In genomic region chr9:127634021-127634420, GRCh38 we compare ENCODE assay signal across 14 cellular contexts. TPM values are rescaled to one million over a fixed set of nuclear protein-coding genes. Genes with fewer than 3 reads are reported as not detected.
DNase-seq lines count a peak whose midpoint lies in the region; ATAC-seq and TF ChIP-seq lines count a peak whose summit lies in the region.
"Had no signal": no experiment of that assay in that cellular context is flagged by ENCODE, and none has a peak within 500 bp of the region (broad histone marks: within the 10 kb centered on the region; RNA-seq: fewer than 3 reads in every experiment).

No MANE protein-coding gene starts in this region.

- H3K27me3 Mint-ChIP-seq in glutamatergic neuron (ENCODE audit: unreplicated experiment) = peaks cover 5% of the 10 kb centered on the region
- peaks cover 11% of the 10 kb centered on the region for H3K27me3 Mint-ChIP-seq in activated naive CD4-positive, alpha-beta T cell treated with anti-CD3 and anti-CD28 coated beads, Interleukin-2, amount 10 ng/mL, durations not matched to agents 7 days and 5 days
- H3K27me3 Mint-ChIP-seq: activated CD8-positive, alpha-beta T cell treated with anti-CD3 and anti-CD28 coated beads for 36 hours had no signal

- H3K4me2 ChIP-seq in BLaER1 = peak overlapping the region; percentile 49

- H3K9me3 ChIP-seq in BLaER1 = peaks cover 11% of the 10 kb centered on the region; the same call in 1 of the 2 replicates
- H3K9me3 ChIP-seq: prostate gland had no signal

- H4K20me1 ChIP-seq in BLaER1 = no peaks in the 10 kb centered on the region; the same call in 1 of the 2 replicates

- no peak overlapping the region for H3K4me3 ChIP-seq in BLaER1
- H3K4me3 ChIP-seq: prostate gland had no signal

- H3K27ac ChIP-seq in BLaER1 (no peak overlapping the region), VCaP (peak overlapping the region; percentile 73), foreskin keratinocyte (no peak overlapping the region)
- H3K27ac ChIP-seq: prostate gland had no signal

- peaks cover 10% of the 10 kb centered on the region for H3K9me3 Mint-ChIP-seq in glutamatergic neuron (ENCODE audit: unreplicated experiment)
- H3K9me3 Mint-ChIP-seq in activated naive CD4-positive, alpha-beta T cell treated with anti-CD3 and anti-CD28 coated beads, Interleukin-2, amount 10 ng/mL, durations not matched to agents 7 days and 5 days = no peaks in the 10 kb centered on the region
- H3K9me3 Mint-ChIP-seq: activated CD8-positive, alpha-beta T cell treated with anti-CD3 and anti-CD28 coated beads for 36 hours; activated T-helper 2 cell treated with anti-CD3 and anti-CD28 coated beads, Interferon-gamma antibody, Interleukin-2, Interleukin-4, amounts not matched to agents 10 μg/mL and 5 μg/mL and 100 μg/mL, durations not matched to agents 14 hours and 24 hours and 36 hours; dendritic cell treated with granulocyte-macrophage colony-stimulating factor and Interleukin-4, amounts not matched to agents 40 ng/mL and 50 ng/mL, for 4 days had no signal

- CTCF ChIA-PET in activated naive CD4-positive, alpha-beta T cell treated with anti-CD3 and anti-CD28 coated beads, Interleukin-2, amount 10 ng/mL, durations not matched to agents 7 days and 5 days (lab: Charles Lee) = no interaction called here

- H3K4me1 Mint-ChIP-seq in glutamatergic neuron (ENCODE audit: low read depth, unreplicated experiment) = peaks cover 37% of the 10 kb centered on the region
- H3K4me1 Mint-ChIP-seq in activated naive CD4-positive, alpha-beta T cell treated with anti-CD3 and anti-CD28 coated beads, Interleukin-2, amount 10 ng/mL, durations not matched to agents 7 days and 5 days = peaks cover 14% of the 10 kb centered on the region

- TF ChIP-seq CTCF in VCaP (conservative IDR thresholded peaks at IDR 0.05) (no peak), glutamatergic neuron (IDR thresholded peaks at IDR 0.05; ENCODE audit: partially characterized antibody, unreplicated experiment) (no peak), foreskin keratinocyte (conservative IDR thresholded peaks at IDR 0.05) (no peak)

- peaks cover 12% of the 10 kb centered on the region for H3K4me1 ChIP-seq in BLaER1
- peaks cover 16% of the 10 kb centered on the region for H3K4me1 ChIP-seq in foreskin keratinocyte
- H3K4me1 ChIP-seq: prostate gland had no signal

- H3K4me3 Mint-ChIP-seq in glutamatergic neuron (ENCODE audit: unreplicated experiment) = no peak overlapping the region
- H3K4me3 Mint-ChIP-seq in activated naive CD4-positive, alpha-beta T cell treated with anti-CD3 and anti-CD28 coated beads, Interleukin-2, amount 10 ng/mL, durations not matched to agents 7 days and 5 days = no peak overlapping the region
- H3K4me3 Mint-ChIP-seq: activated CD8-positive, alpha-beta T cell treated with anti-CD3 and anti-CD28 coated beads for 36 hours; dendritic cell treated with granulocyte-macrophage colony-stimulating factor and Interleukin-4, amounts not matched to agents 40 ng/mL and 50 ng/mL, for 4 days had no signal

- no peaks in the 10 kb centered on the region for H3K36me3 Mint-ChIP-seq in glutamatergic neuron (ENCODE audit: unreplicated experiment)
- no peaks in the 10 kb centered on the region for H3K36me3 Mint-ChIP-seq in activated naive CD4-positive, alpha-beta T cell treated with anti-CD3 and anti-CD28 coated beads, Interleukin-2, amount 10 ng/mL, durations not matched to agents 7 days and 5 days

- H3K27me3 ChIP-seq in BLaER1 = no peaks in the 10 kb centered on the region
- H3K27me3 ChIP-seq in foreskin keratinocyte = no peaks in the 10 kb centered on the region

- H3K36me3 ChIP-seq in BLaER1 = no peaks in the 10 kb centered on the region
- H3K36me3 ChIP-seq: prostate gland had no signal

- no peak for DNase-seq in glutamatergic neuron
- peak; percentile 13 for DNase-seq in mucosa of gallbladder (ENCODE audit: low spot score)
- no peak for DNase-seq in foreskin keratinocyte
- DNase-seq in stimulated activated CD4-positive, alpha-beta T cell treated with anti-CD3 and anti-CD28 coated beads, Interleukin-4, amount 100 ng/mL, for 4 hours = no peak
- DNase-seq in stimulated activated CD4-positive, alpha-beta T cell treated with anti-CD3 and anti-CD28 coated beads, Interleukin-1b, Interleukin-23, amount 100 ng/mL, for 48 hours = no peak
- DNase-seq in activated naive CD4-positive, alpha-beta T cell treated with anti-CD3 and anti-CD28 coated beads, Interleukin-2, amount 10 ng/mL, durations not matched to agents 7 days and 5 days = no peak
- DNase-seq: anterior cingulate cortex, NCI-H2107 had no signal

- ATAC-seq in foreskin keratinocyte = no peak
- ATAC-seq: activated CD8-positive, alpha-beta T cell treated with anti-CD3 and anti-CD28 coated beads for 36 hours had no signal

- no peak overlapping the region for H3K9ac ChIP-seq in BLaER1

- H3K27ac Mint-ChIP-seq in glutamatergic neuron (ENCODE audit: unreplicated experiment) = peak overlapping the region; percentile 46
- H3K27ac Mint-ChIP-seq in activated naive CD4-positive, alpha-beta T cell treated with anti-CD3 and anti-CD28 coated beads, Interleukin-2, amount 10 ng/mL, durations not matched to agents 7 days and 5 days = no peak overlapping the region
- H3K27ac Mint-ChIP-seq: activated CD8-positive, alpha-beta T cell treated with anti-CD3 and anti-CD28 coated beads for 36 hours; activated T-helper 2 cell treated with anti-CD3 and anti-CD28 coated beads, Interferon-gamma antibody, Interleukin-2, Interleukin-4, amounts not matched to agents 10 μg/mL and 5 μg/mL and 100 μg/mL, durations not matched to agents 14 hours and 24 hours and 36 hours; dendritic cell treated with granulocyte-macrophage colony-stimulating factor and Interleukin-4, amounts not matched to agents 40 ng/mL and 50 ng/mL, for 4 days had no signal

RNA-seq across cellular contexts. Expression of gene STXBP1, which starts 21.9 kb away (rescaled TPM):
- 402 TPM for total RNA-seq in glutamatergic neuron (ENCODE audit: unreplicated experiment)
- total RNA-seq in mucosa of gallbladder = 52.8 TPM
- 20.2 and 20.6 TPM in 2 replicates for total RNA-seq in foreskin keratinocyte
- polyA plus RNA-seq in foreskin keratinocyte = 15.5 and 18.7 TPM in 2 replicates
